8 cellular contexts compared by ENCODE assay signal in genomic region chr10:27156566-27156965, GRCh38. TPM values are rescaled to one million over a fixed set of nuclear protein-coding genes. Genes with fewer than 3 reads are reported as not detected.
DNase-seq lines count a peak whose midpoint lies in the region; ATAC-seq and TF ChIP-seq lines count a peak whose summit lies in the region.
"Not testable (repeated sequence)": the region's sequence is repeated elsewhere in the genome, so short reads cannot be mapped to it uniquely, and the experiment has no call there.

No MANE protein-coding gene starts in this region.

- H3K79me2 ChIP-seq in ACC112 (ENCODE audit: control insufficient read depth, insufficient read depth, low read length, unreplicated experiment) = peaks cover 65% of the 10 kb centered on the region
- H3K79me2 ChIP-seq in GM23248 (ENCODE audit: insufficient read depth) = peaks cover 63% of the 10 kb centered on the region
- peaks cover 73% of the 10 kb centered on the region for H3K79me2 ChIP-seq in OCI-LY3 (ENCODE audit: low read length)
- H3K79me2 ChIP-seq in smooth muscle cell (ENCODE audit: low read depth) = peaks cover 50% of the 10 kb centered on the region

- in situ Hi-C loops in GM23248 (cut with MboI) = not testable (repeated sequence)

- intact Hi-C loops in Right ventricle myocardium inferior (cut with DNase I) = loop anchor here (10.0 kb wide), 1 partner anchor 52 kb away; the partner anchor contains the start of gene ANKRD26

- not testable (repeated sequence) for H3K9me3 ChIP-seq in GM23248 (ENCODE audit: low read depth); OCI-LY3 (ENCODE audit: insufficient read depth, low read length); mucosa of rectum (ENCODE audit: control insufficient read depth in 2 of 2, low read length in 2 of 2); smooth muscle cell (replicated peaks; ENCODE audit: low read depth)

- H3K27ac ChIP-seq in ACC112 (ENCODE audit: low read depth, low read length) (peak overlapping the region; percentile 94), GM23248 (peak overlapping the region; percentile 96), OCI-LY3 (ENCODE audit: low read length) (peak overlapping the region; percentile 91; the same call in 1 of the 2 replicates), mucosa of rectum (ENCODE audit: low read depth in 2 of 2, low read length in 2 of 2) (peak overlapping the region; percentile 53 to 98), smooth muscle cell (ENCODE audit: low read depth) (peak overlapping the region; percentile 100)

- not testable (repeated sequence) for H3K9me3 Mint-ChIP-seq in activated CD8-positive, alpha-beta memory T cell treated with anti-CD3 and anti-CD28 coated beads, Interleukin-2, amount 10 ng/mL, durations not matched to agents 7 days and 5 days (ENCODE audit: low read depth); chondrocyte (ENCODE audit: low read depth)

- not testable (repeated sequence) for H4K20me1 ChIP-seq in GM23248 (ENCODE audit: insufficient read depth)
- H4K20me1 ChIP-seq in OCI-LY3 (ENCODE audit: insufficient read depth, low read length) = peaks cover 16% of the 10 kb centered on the region
- peaks cover 21% of the 10 kb centered on the region for H4K20me1 ChIP-seq in smooth muscle cell (ENCODE audit: low read depth)

- H3K27me3 Mint-ChIP-seq in activated CD8-positive, alpha-beta memory T cell treated with anti-CD3 and anti-CD28 coated beads, Interleukin-2, amount 10 ng/mL, durations not matched to agents 7 days and 5 days; chondrocyte (ENCODE audit: low read depth): not testable (repeated sequence)

- H3K4me1 ChIP-seq in ACC112 (ENCODE audit: control insufficient read depth, insufficient read depth, low read length, unreplicated experiment) = peaks cover 25% of the 10 kb centered on the region
- peaks cover 10% of the 10 kb centered on the region; the same call in 1 of the 2 replicates for H3K4me1 ChIP-seq in GM23248 (ENCODE audit: insufficient read depth)
- H3K4me1 ChIP-seq in OCI-LY3 (ENCODE audit: low read length) = peaks cover 21% of the 10 kb centered on the region
- peaks cover 14 to 18% of the 10 kb centered on the region in 2 donors for H3K4me1 ChIP-seq in mucosa of rectum (ENCODE audit: control insufficient read depth in 2 of 2, insufficient read depth in 2 of 2, low read length in 2 of 2)
- H3K4me1 ChIP-seq in smooth muscle cell (ENCODE audit: low read depth) = peaks cover 17% of the 10 kb centered on the region

- ATAC-seq in activated CD8-positive, alpha-beta memory T cell treated with anti-CD3 and anti-CD28 coated beads, Interleukin-2, amount 10 ng/mL, durations not matched to agents 7 days and 5 days; Right ventricle myocardium inferior: not testable (repeated sequence)

- H3K4me3 Mint-ChIP-seq in activated CD8-positive, alpha-beta memory T cell treated with anti-CD3 and anti-CD28 coated beads, Interleukin-2, amount 10 ng/mL, durations not matched to agents 7 days and 5 days = peak overlapping the region; percentile 97
- peak overlapping the region; percentile 92 for H3K4me3 Mint-ChIP-seq in chondrocyte (ENCODE audit: unreplicated experiment)

- not testable (repeated sequence) for H3K9me2 ChIP-seq in GM23248 (ENCODE audit: insufficient read depth)

- not testable (repeated sequence) for DNase-seq in GM23248; activated CD8-positive, alpha-beta memory T cell treated with anti-CD3 and anti-CD28 coated beads, Interleukin-2, amount 10 ng/mL, durations not matched to agents 7 days and 5 days; chondrocyte (ENCODE audit: low spot score); smooth muscle cell (lab: John Stamatoyannopoulos, UW; ENCODE audit: unreplicated experiment)
- DNase-seq in Right ventricle myocardium inferior (ENCODE audit: missing footprints) = peak; percentile 50

- H3K36me3 ChIP-seq in ACC112 (ENCODE audit: insufficient read depth, low read length) = peaks cover 11% of the 10 kb centered on the region
- not testable (repeated sequence) for H3K36me3 ChIP-seq in GM23248 (ENCODE audit: low read depth); smooth muscle cell (ENCODE audit: low read depth)
- H3K36me3 ChIP-seq in OCI-LY3 (replicated peaks; ENCODE audit: low read depth, low read length) = peaks cover 30% of the 10 kb centered on the region
- peaks cover 7 to 10% of the 10 kb centered on the region in 2 donors for H3K36me3 ChIP-seq in mucosa of rectum (ENCODE audit: control insufficient read depth in 2 of 2, insufficient read depth in 2 of 2, low read length in 2 of 2)

- H3K4me3 ChIP-seq in ACC112 (ENCODE audit: low read depth, low read length) (peak overlapping the region; percentile 84), GM23248 (peak overlapping the region; percentile 92), OCI-LY3 (ENCODE audit: low read length) (peak overlapping the region; percentile 81), mucosa of rectum (ENCODE audit: low read length in 2 of 2) (peak overlapping the region in 1 of 2 donors; percentile 98), smooth muscle cell (peak overlapping the region; percentile 97)

- H3K9ac ChIP-seq in GM23248 (peak overlapping the region; percentile 91), OCI-LY3 (ENCODE audit: low read length) (peak overlapping the region; percentile 89), mucosa of rectum (ENCODE audit: low read depth in 1 of 2, low read length in 2 of 2) (peak overlapping the region; percentile 88 to 89), smooth muscle cell (ENCODE audit: low read depth) (peak overlapping the region; percentile 99)

- not testable (repeated sequence) for H3K27me3 ChIP-seq in ACC112 (ENCODE audit: insufficient read depth, low read length); GM23248 (replicated peaks; ENCODE audit: insufficient read depth); OCI-LY3 (ENCODE audit: low read depth, low read length); mucosa of rectum (ENCODE audit: control insufficient read depth in 2 of 2, insufficient read depth in 2 of 2, low read length in 2 of 2); smooth muscle cell (ENCODE audit: low read depth)

- not testable (repeated sequence) for H2AFZ ChIP-seq in ACC112 (ENCODE audit: low read length, unreplicated experiment); OCI-LY3 (ENCODE audit: low read depth, low read length); smooth muscle cell (ENCODE audit: low read depth)
- H2AFZ ChIP-seq in GM23248 = peak overlapping the region; percentile 88

- not testable (repeated sequence) for TF ChIP-seq CTCF in OCI-LY3 (IDR thresholded peaks at IDR 0.05; ENCODE audit: low read depth, low read length); chondrocyte (IDR thresholded peaks at IDR 0.05); smooth muscle cell (IDR thresholded peaks at IDR 0.05; ENCODE audit: borderline replicate concordance, insufficient read depth, poor library complexity, severe bottlenecking)

- H3K36me3 Mint-ChIP-seq in activated CD8-positive, alpha-beta memory T cell treated with anti-CD3 and anti-CD28 coated beads, Interleukin-2, amount 10 ng/mL, durations not matched to agents 7 days and 5 days = peaks cover 50% of the 10 kb centered on the region
- H3K36me3 Mint-ChIP-seq in chondrocyte (ENCODE audit: low read depth) = not testable (repeated sequence)

- H3K27ac Mint-ChIP-seq in activated CD8-positive, alpha-beta memory T cell treated with anti-CD3 and anti-CD28 coated beads, Interleukin-2, amount 10 ng/mL, durations not matched to agents 7 days and 5 days = peak overlapping the region; percentile 99
- peak overlapping the region; percentile 99 for H3K27ac Mint-ChIP-seq in chondrocyte (ENCODE audit: unreplicated experiment)

- 84 to 85% methylated on average over 17 of the region's 17 CpGs for WGBS in GM23248 (ENCODE audit: low coverage in 1 of 2, low lambda C conversion rate in 2 of 2, missing lambda C conversion rate in 2 of 2), 2 experiments
- 74% methylated on average over 17 of the region's 17 CpGs for whole genome bisulfite sequencing in smooth muscle cell (ENCODE audit: low lambda C conversion rate)

- H3F3A ChIP-seq in GM23248 (ENCODE audit: insufficient read depth) = peaks cover 15% of the 10 kb centered on the region
- not testable (repeated sequence) for H3F3A ChIP-seq in smooth muscle cell (ENCODE audit: low read depth)

- H3K4me2 ChIP-seq in GM23248 (ENCODE audit: unreplicated experiment) (peak overlapping the region; percentile 100), OCI-LY3 (ENCODE audit: low read length) (peak overlapping the region; percentile 68), smooth muscle cell (peak overlapping the region; percentile 98)

- CTCF ChIA-PET in activated CD8-positive, alpha-beta memory T cell treated with anti-CD3 and anti-CD28 coated beads, Interleukin-2, amount 10 ng/mL, durations not matched to agents 7 days and 5 days (lab: Charles Lee) = interaction anchor here (2.0 kb wide), 1 partner anchor 14 kb away, joined by 4 read pairs; no protein-coding TSS in a partner anchor

- peaks cover 30% of the 10 kb centered on the region for H3K4me1 Mint-ChIP-seq in activated CD8-positive, alpha-beta memory T cell treated with anti-CD3 and anti-CD28 coated beads, Interleukin-2, amount 10 ng/mL, durations not matched to agents 7 days and 5 days
- peaks cover 34% of the 10 kb centered on the region for H3K4me1 Mint-ChIP-seq in chondrocyte (ENCODE audit: low read depth)

RNA-seq across cellular contexts. Expression of gene MASTL, which starts 1.4 kb away (rescaled TPM):
- total RNA-seq in GM23248 (2014; rRNA removed; shearing (Covaris generic)) = 8.6 and 8.9 TPM in 2 replicates
- polyA plus RNA-seq in GM23248 (2016; fragmentation: Nextera tagmentation; extraction: Ambion mirVana) (7.4 and 8.4 TPM in 2 replicates), smooth muscle cell (8.7 and 9.6 TPM in 2 replicates)
- 10 to 100 TPM; 40.9 to 49.2 TPM for total RNA-seq in activated CD8-positive, alpha-beta memory T cell treated with anti-CD3 and anti-CD28 coated beads, Interleukin-2, amount 10 ng/mL, durations not matched to agents 7 days and 5 days
- total RNA-seq in chondrocyte (6.9 to 11.3 TPM (median 7.6 TPM) in 3 replicates), Right ventricle myocardium inferior (1.5 TPM), smooth muscle cell (18.2 and 19.1 TPM in 2 replicates)

RNA-seq across cellular contexts. Expression of gene YME1L1, which starts 2.4 kb away (rescaled TPM):
- 102 and 109 TPM in 2 replicates for total RNA-seq in GM23248 (2014; rRNA removed; shearing (Covaris generic))
- polyA plus RNA-seq in GM23248 (2016; fragmentation: Nextera tagmentation; extraction: Ambion mirVana) = 105 and 108 TPM in 2 replicates
- total RNA-seq in activated CD8-positive, alpha-beta memory T cell treated with anti-CD3 and anti-CD28 coated beads, Interleukin-2, amount 10 ng/mL, durations not matched to agents 7 days and 5 days = 100 to 1,000 TPM; 103 to 125 TPM
- total RNA-seq in chondrocyte = 128 to 149 TPM (median 137 TPM) in 3 replicates
- 91.1 TPM for total RNA-seq in Right ventricle myocardium inferior
- 128 and 148 TPM in 2 replicates for total RNA-seq in smooth muscle cell
- polyA plus RNA-seq in smooth muscle cell = 80.7 and 89.3 TPM in 2 replicates

RNA-seq across cellular contexts. Expression of gene ANKRD26, which starts 56.3 kb away (rescaled TPM):
- total RNA-seq in GM23248 (2014; rRNA removed; shearing (Covaris generic)) = 5.4 and 5.6 TPM in 2 replicates
- polyA plus RNA-seq in GM23248 (2016; fragmentation: Nextera tagmentation; extraction: Ambion mirVana) = 4.1 and 4.8 TPM in 2 replicates
- 10 to 100 TPM; 10.7 to 11.1 TPM for total RNA-seq in activated CD8-positive, alpha-beta memory T cell treated with anti-CD3 and anti-CD28 coated beads, Interleukin-2, amount 10 ng/mL, durations not matched to agents 7 days and 5 days
- total RNA-seq in chondrocyte = 6.7 to 14.8 TPM (median 7.3 TPM) in 3 replicates
- 10.9 TPM for total RNA-seq in Right ventricle myocardium inferior
- total RNA-seq in smooth muscle cell = 9.7 and 11.5 TPM in 2 replicates
- 4.3 and 7.6 TPM in 2 replicates for polyA plus RNA-seq in smooth muscle cell
